9 cellular contexts compared by ENCODE assay signal in the genomic region with DNA sequence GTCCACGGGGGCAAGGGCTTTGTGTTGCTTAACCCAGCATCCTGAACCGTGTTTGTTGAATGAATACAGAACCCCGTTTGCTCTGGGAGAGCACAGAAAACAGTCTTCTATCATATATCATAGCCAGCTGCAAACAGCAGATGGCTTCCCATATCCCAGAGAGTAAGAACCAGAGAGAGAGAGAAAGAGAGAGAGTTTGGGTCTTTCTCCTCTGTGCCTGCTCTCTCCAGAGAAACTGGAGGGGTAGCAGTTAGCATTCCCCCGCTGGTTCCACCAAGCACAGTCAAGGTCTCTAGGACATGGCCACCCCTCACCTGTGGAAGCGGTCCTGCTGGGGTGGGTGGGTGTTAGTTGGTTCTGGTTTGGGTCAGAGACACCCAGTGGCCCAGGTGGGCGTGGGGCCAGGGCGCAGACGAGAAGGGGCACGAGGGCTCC. TPM values are rescaled to one million over a fixed set of nuclear protein-coding genes. Genes with fewer than 3 reads are reported as not detected.
DNase-seq lines count a peak whose midpoint lies in the region; ATAC-seq, FAIRE-seq and TF ChIP-seq lines count a peak whose summit lies in the region.
"Had no signal": no experiment of that assay in that cellular context is flagged by ENCODE, and none has a peak within 500 bp of the region (broad histone marks: within the 10 kb centered on the region; RNA-seq: fewer than 3 reads in every experiment).

No MANE protein-coding gene starts in this region.

- H3K79me1 ChIP-seq in H1 (ENCODE audit: low read depth, low read length) (no peaks in the 10 kb centered on the region), mesendoderm (ENCODE audit: low read length) (no peaks in the 10 kb centered on the region)

- H4K91ac ChIP-seq in H1 (replicated peaks; ENCODE audit: insufficient read length, low read length): no peak overlapping the region

- no peak overlapping the region; the same call in 1 of the 2 replicates for H3K18ac ChIP-seq in H1 (ENCODE audit: extremely low read depth, low read length)
- no peak overlapping the region for H3K18ac ChIP-seq in mesendoderm (ENCODE audit: low read length)

- H4K8ac ChIP-seq in H1 (ENCODE audit: extremely low read depth, insufficient read depth, low read length): peak overlapping the region; percentile 73
- H4K8ac ChIP-seq in mesendoderm (ENCODE audit: low read depth, low read length): no peak overlapping the region

- no peak overlapping the region for H2BK20ac ChIP-seq in H1 (ENCODE audit: low read length)

- CTCF ChIA-PET in H1 (lab: Charles Lee; ENCODE audit: partially characterized antibody): interaction anchor here (1.0 to 12.8 kb wide), 6 partner anchors 12 to 271 kb away, joined by 3 to 167 read pairs (median 4); no protein-coding TSS in a partner anchor

- no peak overlapping the region for H2BK15ac ChIP-seq in H1 (ENCODE audit: low read length)
- H2BK15ac ChIP-seq in mesendoderm (replicated peaks; ENCODE audit: low read depth): no peak overlapping the region

- H3K56ac ChIP-seq in H1 (replicated peaks; ENCODE audit: insufficient read length, low read depth, low read length): no peak overlapping the region
- H3K56ac ChIP-seq in mesendoderm (ENCODE audit: low read length): peak overlapping the region; percentile 75

- H3K27me3 ChIP-seq in H1 (replicated peaks in 1 of 4; ENCODE audit: control insufficient read depth in 3 of 4, extremely low read depth in 1 of 4, insufficient read depth in 3 of 4, low read length in 3 of 4): peaks cover 0 to 33% (median 24%) of the 10 kb centered on the region in 4 experiments; a peak in 5 of 7 replicates
- H3K27me3 ChIP-seq in mesendoderm (ENCODE audit: insufficient read depth, low read length, poor library complexity): no peaks in the 10 kb centered on the region
- no peaks in the 10 kb centered on the region for H3K27me3 ChIP-seq in thoracic aorta (replicated peaks; ENCODE audit: insufficient read depth)

- no peak overlapping the region for H2BK12ac ChIP-seq in H1 (ENCODE audit: low read depth, low read length)

- no peaks in the 10 kb centered on the region for H3K9me3 ChIP-seq in H1 (ENCODE audit: insufficient read depth in 2 of 2, low read depth in 1 of 2, low read length in 1 of 2)
- no peaks in the 10 kb centered on the region for H3K9me3 ChIP-seq in thoracic aorta

- H3K4me1 ChIP-seq in H1 (replicated peaks in 1 of 4; ENCODE audit: control insufficient read depth in 3 of 4, insufficient read depth in 4 of 4, low read length in 3 of 4) (peaks cover 0 to 20% (median 9%) of the 10 kb centered on the region in 4 experiments; a peak in 6 of 7 replicates), mesendoderm (ENCODE audit: control insufficient read depth, low read depth, low read length) (peaks cover 15% of the 10 kb centered on the region), thoracic aorta (ENCODE audit: control insufficient read depth in 1 of 2, low read depth in 2 of 2) (peaks cover 0 to 32% of the 10 kb centered on the region in 2 donors)

- POLR2A ChIA-PET in H1 (lab: Charles Lee; ENCODE audit: partially characterized antibody): interaction anchor here (1.0 to 4.1 kb wide), 7 partner anchors 8 to 262 kb away, joined by 3 to 30 read pairs (median 4); no protein-coding TSS in a partner anchor

- H2BK5ac ChIP-seq in H1 (ENCODE audit: low read depth, low read length) (no peak overlapping the region), mesendoderm (ENCODE audit: low read length) (no peak overlapping the region)

- ATAC-seq in thoracic aorta (ENCODE audit: insufficient number of reproducible peaks, low FRiP score, low read depth): no peak
- no peak for ATAC-seq in HG03378 (IDR thresholded peaks at IDR 0.05; ENCODE audit: unreplicated experiment)

- H2AFZ ChIP-seq in H1 (ENCODE audit: low read length): no peak overlapping the region

- H3K14ac ChIP-seq in H1 (ENCODE audit: insufficient read length): no peak overlapping the region

- H3K36me3 ChIP-seq in H1 (ENCODE audit: control insufficient read depth in 2 of 4, insufficient read depth in 4 of 4, low read length in 3 of 4) (no peaks in the 10 kb centered on the region), mesendoderm (ENCODE audit: control insufficient read depth, insufficient read depth, low read length) (no peaks in the 10 kb centered on the region), thoracic aorta (no peaks in the 10 kb centered on the region)

- TF ChIP-seq POLR2A in H1 (IDR thresholded peaks at IDR 0.05; ENCODE audit: control extremely low read depth in 1 of 2, low read depth in 2 of 2, low read length in 2 of 2): no peak
- no peak for TF ChIP-seq POLR2A in GM12892 (IDR thresholded peaks at IDR 0.05; ENCODE audit: low read depth, low read length)

- H3K4ac ChIP-seq in H1 (replicated peaks; ENCODE audit: insufficient read length, low read depth, low read length): no peak overlapping the region
- H3K4ac ChIP-seq in mesendoderm (ENCODE audit: low read depth, low read length): no peak overlapping the region

- H2BK120ac ChIP-seq in H1 (replicated peaks; ENCODE audit: low read depth, low read length) (no peak overlapping the region), mesendoderm (ENCODE audit: low read depth, low read length) (no peak overlapping the region)

- H3K9ac ChIP-seq in H1 (replicated peaks in 1 of 4; ENCODE audit: extremely low read depth in 1 of 4, low read depth in 3 of 4, low read length in 3 of 4) (peak overlapping the region in 1 of 4 experiments; percentile 25; a peak in 1 of 7 replicates), mesendoderm (ENCODE audit: low read length) (peak overlapping the region; percentile 55)

- H4K20me1 ChIP-seq in H1 (replicated peaks in 1 of 2; ENCODE audit: control insufficient read depth in 1 of 2, insufficient read depth in 2 of 2, low read length in 2 of 2): peaks cover 9 to 19% of the 10 kb centered on the region in 2 experiments

- H3K4me2 ChIP-seq in H1 (ENCODE audit: insufficient read depth in 1 of 2, low read depth in 2 of 2, low read length in 2 of 2) (peak overlapping the region; percentile 80 to 94), mesendoderm (ENCODE audit: low read length) (peak overlapping the region; percentile 49)

- H3K23ac ChIP-seq in H1 (ENCODE audit: insufficient read length) (no peak overlapping the region), mesendoderm (ENCODE audit: low read length) (no peak overlapping the region)

- no peaks in the 10 kb centered on the region for H3K79me2 ChIP-seq in H1 (ENCODE audit: control insufficient read depth in 1 of 2, insufficient read depth in 2 of 2, low read length in 2 of 2)
- no peaks in the 10 kb centered on the region for H3K79me2 ChIP-seq in mesendoderm (ENCODE audit: control insufficient read depth, insufficient read depth, low read length)

- H3K23me2 ChIP-seq in H1 (ENCODE audit: low read depth, low read length): peaks cover 9% of the 10 kb centered on the region; the same call in 1 of the 2 replicates

- H4K5ac ChIP-seq in H1 (ENCODE audit: insufficient read length, low read depth, low read length) (no peak overlapping the region), mesendoderm (ENCODE audit: low read length) (no peak overlapping the region)

- TF ChIP-seq CTCF in H1 (IDR thresholded peaks at IDR 0.05; ENCODE audit: control extremely low read depth in 1 of 3, insufficient read depth in 1 of 3, low read depth in 1 of 3, low read length in 3 of 3) (no peak), thoracic aorta (IDR thresholded peaks at IDR 0.05) (peak; percentile 18), GM20000 (IDR thresholded peaks at IDR 0.05; ENCODE audit: extremely low read depth, missing control alignments) (no peak)

- H3K4me3 ChIP-seq in H1 (ENCODE audit: extremely low read depth in 1 of 4, insufficient read depth in 2 of 4, low read depth in 3 of 4, low read length in 4 of 4): peak overlapping the region; percentile 18 to 71 (median 30); a peak in 5 of 8 replicates
- peak overlapping the region; percentile 6 for H3K4me3 ChIP-seq in mesendoderm (ENCODE audit: low read length)
- peak overlapping the region; percentile 77 for H3K4me3 ChIP-seq in thoracic aorta

- no peak for TF ChIP-seq EP300 in H1 (IDR thresholded peaks at IDR 0.05; ENCODE audit: borderline replicate concordance in 1 of 2, low read depth in 2 of 2, low read length in 2 of 2)

- TF ChIP-seq RAD21 in H1 (IDR thresholded peaks at IDR 0.05 in 1 of 2, conservative IDR thresholded peaks at IDR 0.05 in 1 of 2; ENCODE audit: low read depth in 2 of 2, low read length in 2 of 2): no peak

- peak; percentile 20 to 56 for DNase-seq in NCI-H524 (lab: John Stamatoyannopoulos, UW)
- no peak for DNase-seq in H1 (ENCODE audit: low read depth in 1 of 2, low spot score in 2 of 2)
- no peak for DNase-seq in mesendoderm
- no peak for DNase-seq in thoracic aorta (ENCODE audit: low spot score)
- DNase-seq in GM20000 (ENCODE audit: low spot score): no peak
- no peak for DNase-seq in GM12892 (ENCODE audit: insufficient read length)
- DNase-seq in cortex of kidney (lab: John Stamatoyannopoulos, UW): no peak
- DNase-seq: activated CD4-positive, alpha-beta T cell treated with anti-CD3 and anti-CD28 coated beads, Interleukin-2, amount 50 U/mL, for 4 hours had no signal

- no peak for FAIRE-seq in H1 (lab: Jason Lieb, UNC)
- FAIRE-seq in GM12892 (lab: Jason Lieb, UNC): no peak

- H3K27ac ChIP-seq in H1 (ENCODE audit: low read depth, low read length): no peak overlapping the region
- H3K27ac ChIP-seq in mesendoderm (ENCODE audit: low read depth, low read length): no peak overlapping the region
- H3K27ac ChIP-seq in thoracic aorta: peak overlapping the region; percentile 74 to 81

- no peak overlapping the region for H2AK5ac ChIP-seq in H1 (ENCODE audit: low read depth, low read length)
- no peak overlapping the region for H2AK5ac ChIP-seq in mesendoderm (ENCODE audit: low read length)

- WGBS in H1 (ENCODE audit: extremely low coverage in 1 of 2, insufficient coverage in 1 of 2, insufficient read length in 1 of 2, insufficient replicate concordance in 2 of 2, low coverage in 1 of 2, low lambda C conversion rate in 2 of 2, missing lambda C conversion rate in 1 of 2), 2 experiments: 45% methylated on average over 9 of the region's 9 CpGs; no CpG with 5 or more reads in 1 of the 2 experiments
- WGBS in mesendoderm (ENCODE audit: extremely low coverage, insufficient coverage, low lambda C conversion rate): no CpG with 5 or more reads among the region's 9 CpGs

TF ChIP-seq in H1, 55 proteins besides CTCF, POLR2A, EP300 and RAD21 (continues in another document):
- TF ChIP-seq SIN3A (conservative IDR thresholded peaks at IDR 0.05 in 1 of 2, IDR thresholded peaks at IDR 0.05 in 1 of 2; ENCODE audit: low read depth in 1 of 2, low read length in 2 of 2): no peak

RNA-seq across cellular contexts. Expression of gene TIMP3, which starts 0.5 kb away (rescaled TPM):
- 4.7 and 4.8 TPM in 2 replicates for total RNA-seq in H1 (2021; fragmentation: NEBNext Ultra II Directional; extraction: Animal tissue kit (Norgen Biotek cat#: 25700))
- 1.1 and 1.3 TPM in 2 replicates for polyA plus RNA-seq in H1 (2011; rRNA removed)
- polyA plus RNA-seq in H1 (2011; cell fraction: cytosol; rRNA removed): 1.1 TPM
- 0.94 TPM for polyA plus RNA-seq in H1 (2011; cell fraction: nucleus; rRNA removed)
- 1.5 to 1.9 TPM (median 1.6 TPM) in 4 replicates for polyA plus RNA-seq in H1 (2012, experiment 1 of 2)
- polyA plus RNA-seq in H1 (2012, experiment 2 of 2): 1.4 TPM
- polyA plus RNA-seq in H1 (2013, experiment 1 of 2): 4.1 TPM
- 5.0 TPM for polyA plus RNA-seq in H1 (2013, experiment 2 of 2)
- polyA minus RNA-seq in H1 (2011; rRNA and poly(A)+ RNA removed): 2.1 and 2.2 TPM in 2 replicates
- 1.3 TPM for polyA minus RNA-seq in H1 (2011; cell fraction: cytosol; rRNA and poly(A)+ RNA removed)
- polyA minus RNA-seq in H1 (2011; cell fraction: nucleus; rRNA and poly(A)+ RNA removed): 1.4 TPM
- polyA plus RNA-seq in mesendoderm (2013, experiment 1 of 2): 8.8 TPM
- polyA plus RNA-seq in mesendoderm (2013, experiment 2 of 2): 9.2 TPM
- total RNA-seq in thoracic aorta: 100 to 1,000 TPM; 471 to 756 TPM
- polyA plus RNA-seq in GM12892 (2012; ENCODE audit: missing spikeins): not detected

Comparison
In these comparisons a context has a peak if more than half of its experiments do, and no peak if none do; other contexts are left out.
1. DNase-seq: peak in NCI-H524 (2 of 2); none in H1 (0 of 2), mesendoderm (single experiment), thoracic aorta (single experiment), GM20000 (single experiment), GM12892 (single experiment) and cortex of kidney (single experiment).
2. H3K27ac ChIP-seq: peak in thoracic aorta (2 of 2); none in H1 (single experiment) and mesendoderm (single experiment).
3. H3K4me3 ChIP-seq: peak in every context shown above with its lines; median percentile 77 in thoracic aorta; 30 in H1; 6 in mesendoderm.
4. RNA of gene TIMP3, which starts 0.5 kb away (total RNA-seq): 471 to 756 TPM in thoracic aorta; 4.7 to 4.8 TPM in H1; every median in the first group is over 10 times any median in the second.